Comparison of ENCODE assay signal across 3 cellular contexts in the genomic region with DNA sequence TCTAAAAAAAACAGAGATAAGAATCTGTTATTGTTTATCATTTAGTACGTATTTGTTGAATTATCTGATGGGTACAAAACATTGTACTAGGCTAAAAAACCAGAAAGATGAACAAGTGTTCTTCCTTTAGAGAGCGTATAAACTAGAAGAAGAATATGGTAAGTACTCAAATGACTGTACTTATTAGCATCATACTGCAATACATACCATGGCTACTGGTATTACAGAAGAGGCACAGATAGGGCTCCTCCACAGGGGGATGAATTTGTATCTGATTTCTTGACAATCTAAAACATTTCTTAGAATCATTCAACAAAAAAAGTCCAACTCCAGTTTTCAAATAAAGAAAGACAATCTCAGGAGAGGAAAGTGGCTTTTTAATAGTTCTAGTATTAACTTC.
"Had no signal": no experiment of that assay in that cellular context is flagged by ENCODE, and none has a peak within 500 bp of the region (broad histone marks: within the 10 kb centered on the region; RNA-seq: fewer than 3 reads in every experiment).

No MANE protein-coding gene starts in this region.

- DNase-seq: GDM1, GF-D8 had no signal

- ATAC-seq: GM12878 had no signal
